Comparison of ENCODE assay signal across 11 cellular contexts in genomic region chr22:46090051-46090591, GRCh38.
DNase-seq lines count a peak whose midpoint lies in the region; ATAC-seq and TF ChIP-seq lines count a peak whose summit lies in the region.
"Had no signal": no experiment of that assay in that cellular context is flagged by ENCODE, and none has a peak within 500 bp of the region (broad histone marks: within the 10 kb centered on the region; RNA-seq: fewer than 3 reads in every experiment).

No MANE protein-coding gene starts in this region.

- 60% methylated on average over 22 of the region's 22 CpGs for WGBS in urinary bladder

- H3K9me3 ChIP-seq in endocrine pancreas (ENCODE audit: control insufficient read depth, low read length) (no peaks in the 10 kb centered on the region), mucosa of descending colon (no peaks in the 10 kb centered on the region)

- intact Hi-C loops in mucosa of descending colon (cut with DNase I, micrococcal nuclease) = no loop called here

- no peaks in the 10 kb centered on the region for H3K36me3 ChIP-seq in endocrine pancreas (ENCODE audit: control insufficient read depth, insufficient read depth, low read length)
- no peaks in the 10 kb centered on the region for H3K36me3 ChIP-seq in mucosa of descending colon (ENCODE audit: low read depth)
- no peaks in the 10 kb centered on the region for H3K36me3 ChIP-seq in urinary bladder (ENCODE audit: insufficient read depth)

- ATAC-seq in mucosa of descending colon = no peak
- ATAC-seq: naive thymus-derived CD4-positive, alpha-beta T cell had no signal

- peak; percentile 5 for DNase-seq in NCI-H82 (lab: John Stamatoyannopoulos, UW)
- DNase-seq in NCI-H82 treated with DMSO at 0.1 percent for 48 hours (lab: John Stamatoyannopoulos, UW; ENCODE audit: unreplicated experiment) = no peak
- DNase-seq in mucosa of descending colon = peak in 2 of 3 donors; percentile 39 to 58
- no peak for DNase-seq in SHP77 treated with DMSO at 0.1 percent for 48 hours (lab: John Stamatoyannopoulos, UW)
- DNase-seq in activated naive CD4-positive, alpha-beta T cell treated with Interleukin-2 at 50 U/mL for 16 hours = no peak
- DNase-seq in NCI-H510A (lab: John Stamatoyannopoulos, UW) = no peak
- DNase-seq: erythroblast; naive thymus-derived CD4-positive, alpha-beta T cell; NCI-H1694 had no signal

- H3K27me3 ChIP-seq in endocrine pancreas (ENCODE audit: control insufficient read depth, insufficient read depth, low read length) = no peaks in the 10 kb centered on the region

- H3K27ac ChIP-seq in urinary bladder (ENCODE audit: low read depth) = peak overlapping the region; percentile 11

- H3K9ac ChIP-seq in endocrine pancreas (ENCODE audit: control insufficient read depth, insufficient read depth, low read length) = peak overlapping the region; percentile 54

- no peak for TF ChIP-seq CTCF in mucosa of descending colon (IDR thresholded peaks at IDR 0.05)

- no peak overlapping the region for H3K4me3 ChIP-seq in endocrine pancreas (ENCODE audit: control insufficient read depth, insufficient read depth, low read length)
- H3K4me3 ChIP-seq in mucosa of descending colon = no peak overlapping the region
- no peak overlapping the region for H3K4me3 ChIP-seq in urinary bladder (ENCODE audit: low read depth, low read length)

- H3K4me1 ChIP-seq in endocrine pancreas (ENCODE audit: control insufficient read depth, insufficient read depth, low read length) (no peaks in the 10 kb centered on the region), mucosa of descending colon (ENCODE audit: low read depth) (peaks cover 39% of the 10 kb centered on the region), urinary bladder (ENCODE audit: insufficient read depth) (peaks cover 3% of the 10 kb centered on the region)

Comparison
In these comparisons a context has a peak if more than half of its experiments do, and no peak if none do; other contexts are left out.
1. DNase-seq: peak in NCI-H82 (single experiment) and mucosa of descending colon (2 of 3); none in NCI-H82 treated with DMSO at 0.1 percent for 48 hours (single experiment), SHP77 treated with DMSO at 0.1 percent for 48 hours (single experiment), activated naive CD4-positive, alpha-beta T cell treated with Interleukin-2 at 50 U/mL for 16 hours (single experiment) and NCI-H510A (single experiment).